Comparison of ENCODE assay signal across 8 cellular contexts in the genomic region with DNA sequence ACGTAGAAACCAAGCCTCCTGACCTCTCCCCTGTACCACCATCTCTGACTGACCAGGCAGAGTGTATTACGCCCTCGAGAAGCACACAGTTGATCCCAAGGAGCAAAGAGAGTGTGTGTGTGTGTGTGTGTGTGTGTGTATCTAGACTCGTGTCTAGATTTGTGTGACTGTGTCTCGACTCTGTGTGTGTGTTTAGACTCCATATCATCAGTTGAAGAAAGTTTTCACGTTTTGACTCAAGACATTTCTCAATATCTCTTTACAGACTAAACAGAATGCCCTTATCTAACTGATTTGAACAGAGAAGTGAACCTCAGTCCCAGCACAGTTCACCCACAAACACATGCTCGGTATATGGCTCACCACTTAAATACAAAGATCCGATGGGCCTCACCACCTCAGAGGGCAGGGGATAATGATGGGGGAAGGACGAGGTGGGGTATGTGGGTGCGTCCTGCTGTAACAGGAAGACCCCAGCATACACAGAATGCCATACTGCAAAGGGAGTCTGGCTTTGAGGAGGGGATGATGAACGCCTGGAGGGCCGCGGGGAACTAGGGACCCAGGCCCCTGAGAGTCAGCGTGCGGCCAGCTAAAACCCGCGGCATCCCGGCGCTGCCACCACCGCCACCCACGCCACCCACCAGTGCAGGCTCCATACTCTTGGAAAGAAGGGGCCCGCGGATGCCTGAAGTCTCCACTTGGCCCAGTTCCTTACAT. TPM values are rescaled to one million over a fixed set of nuclear protein-coding genes. Genes with fewer than 3 reads are reported as not detected.
DNase-seq lines count a peak whose midpoint lies in the region; ATAC-seq lines count a peak whose summit lies in the region.

No MANE protein-coding gene starts in this region.

- DNase-seq in GM04504 (ENCODE audit: low read depth) (peak; percentile 9), Kasumi-1 (lab: John Stamatoyannopoulos, UW) (peak; percentile 45 to 56), left ventricle myocardium superior (no peak), putamen (ENCODE audit: low spot score) (peak; percentile 4), cerebellar nuclear complex (lab: John Stamatoyannopoulos, UW) (no peak)
- peak; percentile 1 for DNase-seq in activated effector memory CD4-positive, alpha-beta T cell treated with Interleukin-2 at 50 U/mL for 16 hours

- ATAC-seq in GM21447 (IDR thresholded peaks at IDR 0.05; ENCODE audit: unreplicated experiment), result peak; percentile 20
- peak; percentile 10 for ATAC-seq in left ventricle myocardium superior
- ATAC-seq in HG02884 (IDR thresholded peaks at IDR 0.05; ENCODE audit: unreplicated experiment), result no peak

- intact Hi-C loops in left ventricle myocardium superior (cut with micrococcal nuclease), result no loop called here

RNA-seq across cellular contexts. Expression of gene ALDH18A1, which starts 0.8 kb away (rescaled TPM):
- 12.1 TPM for total RNA-seq in left ventricle myocardium superior

RNA-seq across cellular contexts. Expression of gene TCTN3, which starts 38.0 kb away (rescaled TPM):
- total RNA-seq in left ventricle myocardium superior, result 8.2 TPM

Comparison
In these comparisons a context has a peak if more than half of its experiments do, and no peak if none do; other contexts are left out.
1. DNase-seq: peak in GM04504 (single experiment), Kasumi-1 (2 of 2), activated effector memory CD4-positive, alpha-beta T cell treated with Interleukin-2 at 50 U/mL for 16 hours (single experiment) and putamen (single experiment); none in left ventricle myocardium superior (single experiment) and cerebellar nuclear complex (0 of 2).